1 cellular context compared by ENCODE assay signal in genomic region chr3:114694251-114694650, GRCh38.
TF ChIP-seq lines count a peak whose summit lies in the region.

No MANE protein-coding gene starts in this region.

TF ChIP-seq in GM23338, 12 proteins besides CTCF, POLR2A, EP300 and RAD21 (continued from another document):
- TF ChIP-seq REST (IDR thresholded peaks at IDR 0.05; ENCODE audit: unreplicated experiment) (no peak), POLR2AphosphoS5 (IDR thresholded peaks at IDR 0.05; ENCODE audit: low read depth) (no peak), EZH2phosphoT487 (IDR thresholded peaks at IDR 0.05; ENCODE audit: unreplicated experiment) (no peak), EZH2 (IDR thresholded peaks at IDR 0.05; ENCODE audit: low read depth, unreplicated experiment) (no peak), ZNF331 (CRISPR knock-in tag; IDR thresholded peaks at IDR 0.05; ENCODE audit: low read depth) (no peak)
- TF ChIP-seq, protein P1, sequence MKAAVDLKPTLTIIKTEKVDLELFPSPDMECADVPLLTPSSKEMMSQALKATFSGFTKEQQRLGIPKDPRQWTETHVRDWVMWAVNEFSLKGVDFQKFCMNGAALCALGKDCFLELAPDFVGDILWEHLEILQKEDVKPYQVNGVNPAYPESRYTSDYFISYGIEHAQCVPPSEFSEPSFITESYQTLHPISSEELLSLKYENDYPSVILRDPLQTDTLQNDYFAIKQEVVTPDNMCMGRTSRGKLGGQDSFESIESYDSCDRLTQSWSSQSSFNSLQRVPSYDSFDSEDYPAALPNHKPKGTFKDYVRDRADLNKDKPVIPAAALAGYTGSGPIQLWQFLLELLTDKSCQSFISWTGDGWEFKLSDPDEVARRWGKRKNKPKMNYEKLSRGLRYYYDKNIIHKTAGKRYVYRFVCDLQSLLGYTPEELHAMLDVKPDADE (IDR thresholded peaks at IDR 0.05), result no peak
